In genomic region chr13:86986448-86986847, GRCh38 we compare ENCODE assay signal across 2 cellular contexts.
TF ChIP-seq lines count a peak whose summit lies in the region.

No MANE protein-coding gene starts in this region.

TF ChIP-seq in A549, 52 proteins besides CTCF, POLR2A, EP300 and RAD21 (continued from another document):
- TF ChIP-seq USF2 (IDR thresholded peaks at IDR 0.05) (no peak), EHF (CRISPR knock-in tag; IDR thresholded peaks at IDR 0.05) (no peak), MYC (IDR thresholded peaks at IDR 0.05; ENCODE audit: borderline replicate concordance, low read length) (no peak), ZSCAN20 (CRISPR knock-in tag; IDR thresholded peaks at IDR 0.05) (no peak), MAZ (IDR thresholded peaks at IDR 0.05; ENCODE audit: borderline replicate concordance, low read depth, low read length) (no peak), POLR2AphosphoS2 (conservative IDR thresholded peaks at IDR 0.05; ENCODE audit: low read length) (no peak), NR3C1 (IDR thresholded peaks at IDR 0.05) (no peak), MAFK (IDR thresholded peaks at IDR 0.05; ENCODE audit: partially characterized antibody) (no peak), NPAS2 (CRISPR knock-in tag; IDR thresholded peaks at IDR 0.05; ENCODE audit: borderline replicate concordance) (no peak), RFX5 (IDR thresholded peaks at IDR 0.05) (no peak), CEBPB (IDR thresholded peaks at IDR 0.05) (no peak)

TF ChIP-seq in HepG2, 621 proteins besides CTCF, POLR2A, EP300 and RAD21 (continued from another document):
- 0 out of 2 replicates have a peak, but pooled peaks have one; percentile 27 for TF ChIP-seq ARID3A (IDR thresholded peaks at IDR 0.05; ENCODE audit: low read depth, low read length)
- TF ChIP-seq ELK4 (CRISPR knock-in tag; IDR thresholded peaks at IDR 0.05; ENCODE audit: borderline replicate concordance), result no peak
- TF ChIP-seq ZNF407 (CRISPR knock-in tag; IDR thresholded peaks at IDR 0.05; ENCODE audit: not compliant biosample characterization), result no peak
- no peak for TF ChIP-seq SOX13 (IDR thresholded peaks at IDR 0.05)
- TF ChIP-seq SOX13 (CRISPR knock-in tag; conservative IDR thresholded peaks at IDR 0.05 in 1 of 2, IDR thresholded peaks at IDR 0.05 in 1 of 2), result 0 out of 4 replicates have a peak, but pooled peaks of 1 of the 2 experiments have one; percentile 24
- TF ChIP-seq HBP1 (CRISPR knock-in tag; IDR thresholded peaks at IDR 0.05; ENCODE audit: low read depth), result no peak
- peak; percentile 41; the same call in 1 of the 2 replicates for TF ChIP-seq HNF1A (IDR thresholded peaks at IDR 0.05; ENCODE audit: low read depth)
- TF ChIP-seq HNF1A (CRISPR knock-in tag; IDR thresholded peaks at IDR 0.05; ENCODE audit: borderline replicate concordance), result no peak; the same call in 1 of the 2 replicates
- peak; percentile 73; the same call in 1 of the 2 replicates for TF ChIP-seq HMG20A (CRISPR knock-in tag; IDR thresholded peaks at IDR 0.05; ENCODE audit: borderline replicate concordance)
- TF ChIP-seq FOXA1 (IDR thresholded peaks at IDR 0.05), result no peak
- peak; percentile 36; the same call in 1 of the 2 replicates for TF ChIP-seq FOXA1 (CRISPR knock-in tag; IDR thresholded peaks at IDR 0.05)
- TF ChIP-seq TARDBP (CRISPR knock-in tag; IDR thresholded peaks at IDR 0.05), result no peak
- peak; percentile 50 for TF ChIP-seq PAXIP1 (CRISPR knock-in tag; conservative IDR thresholded peaks at IDR 0.05)
TF ChIP-seq in HepG2: peak in this region for 7.
